12 cellular contexts compared by ENCODE assay signal in genomic region chr7:155169498-155170065, GRCh38.
"Had no signal": no experiment of that assay in that cellular context is flagged by ENCODE, and none has a peak within 500 bp of the region (broad histone marks: within the 10 kb centered on the region; RNA-seq: fewer than 3 reads in every experiment).

No MANE protein-coding gene starts in this region.

- DNase-seq: activated CD4-positive, alpha-beta T cell treated with anti-CD3 and anti-CD28 coated beads, Interleukin-2, amount 50 U/mL, for 1 hour; activated CD4-positive, CD25-positive, alpha-beta regulatory T cell; activated naive CD4-positive, alpha-beta T cell treated with anti-CD3 and anti-CD28 coated beads, Interleukin-2, amount 50 U/mL, for 16 hours; activated T-cell treated with anti-CD3 and anti-CD28 coated beads, Interleukin-2, amount 50 U/mL, for 1 hour; dermis blood vessel endothelial cell; effector memory CD8-positive, alpha-beta T cell; foreskin melanocyte; left ventricle myocardium superior; nephron progenitor cell; stimulated activated CD4-positive, alpha-beta T cell treated with anti-CD3 and anti-CD28 coated beads, Interleukin-12 subunit alpha, Interleukin-12 subunit beta, amount 100 ng/mL, for 4 hours; stimulated activated CD4-positive, alpha-beta T cell treated with anti-CD3 and anti-CD28 coated beads, Interleukin-2, amount 100 ng/mL, for 24 hours; stomach had no signal

- H3K36me3 ChIP-seq: stomach had no signal

- H3K4me3 ChIP-seq: stomach had no signal

- H3K9me3 ChIP-seq: stomach had no signal

- ATAC-seq: effector memory CD8-positive, alpha-beta T cell; left ventricle myocardium superior had no signal

- H3K27ac ChIP-seq: stomach had no signal

- H3K4me1 ChIP-seq: stomach had no signal
